30 cellular contexts compared by ENCODE assay signal in genomic region chr15:48456126-48456525, GRCh38.
"Had no signal": no experiment of that assay in that cellular context is flagged by ENCODE, and none has a peak within 500 bp of the region (broad histone marks: within the 10 kb centered on the region; RNA-seq: fewer than 3 reads in every experiment).

No MANE protein-coding gene starts in this region.

- H3K4me1 Mint-ChIP-seq: activated CD4-positive, alpha-beta T cell treated with anti-CD3 and anti-CD28 coated beads, Interleukin-2, amount 10 ng/mL, durations not matched to agents 7 days and 5 days; activated T-helper 17 cell treated with anti-CD3 and anti-CD28 coated beads, Interleukin-2, amount 50 U/mL, for 72 hours; T-helper 17 cell; WTC11 had no signal

- H3K27me3 ChIP-seq: adrenal gland, body of pancreas, colonic mucosa, gastroesophageal sphincter, heart right ventricle had no signal

- H3K27ac ChIP-seq: adrenal gland, body of pancreas, colonic mucosa, epithelial cell of prostate, heart right ventricle, VCaP had no signal

- H3K36me3 Mint-ChIP-seq: activated naive CD8-positive, alpha-beta T cell; WTC11 had no signal

- H3K9me3 ChIP-seq: adrenal gland, body of pancreas, colonic mucosa, gastroesophageal sphincter, heart right ventricle had no signal

- H3K4me3 Mint-ChIP-seq: activated CD4-positive, alpha-beta T cell treated with anti-CD3 and anti-CD28 coated beads, Interleukin-2, amount 10 ng/mL, durations not matched to agents 7 days and 5 days; activated CD8-positive, alpha-beta T cell treated with anti-CD3 and anti-CD28 coated beads for 36 hours; activated naive CD8-positive, alpha-beta T cell; activated T-cell treated with anti-CD3 and anti-CD28 coated beads, Interleukin-2, amount 50 U/mL, for 4 hours; activated T-helper 17 cell treated with anti-CD3 and anti-CD28 coated beads, Interleukin-2, amount 50 U/mL, for 72 hours; T-helper 17 cell; T-helper 2 cell treated with Interferon-gamma antibody and Interleukin-4, amounts not matched to agents 5 μg/mL and 100 μg/mL, for 36 hours; WTC11 had no signal

- H3K36me3 ChIP-seq: colonic mucosa had no signal

- H3K4me3 ChIP-seq: adrenal gland, body of pancreas, colonic mucosa, gastroesophageal sphincter, heart right ventricle had no signal

- DNase-seq: activated CD4-positive, alpha-beta T cell treated with anti-CD3 and anti-CD28 coated beads for 1 hour; activated CD4-positive, alpha-beta T cell treated with anti-CD3 and anti-CD28 coated beads for 4 hours; activated CD4-positive, alpha-beta T cell treated with anti-CD3 and anti-CD28 coated beads, Interleukin-2, amount 10 ng/mL, durations not matched to agents 7 days and 5 days; activated CD4-positive, alpha-beta T cell treated with anti-CD3 and anti-CD28 coated beads, Interleukin-2, amount 50 U/mL, for 4 hours; activated CD8-positive, alpha-beta memory T cell treated with anti-CD3 and anti-CD28 coated beads for 24 hours; activated CD8-positive, alpha-beta T cell treated with anti-CD3 and anti-CD28 coated beads for 36 hours; activated effector memory CD4-positive, alpha-beta T cell treated with Interleukin-2 at 50 U/mL for 16 hours; activated gamma-delta T cell treated with Interleukin-2 at 50 U/mL for 16 hours; activated naive CD4-positive, alpha-beta T cell treated with anti-CD3 and anti-CD28 coated beads, Interleukin-2, amount 50 U/mL, for 16 hours; activated naive CD4-positive, alpha-beta T cell treated with Interleukin-2 at 50 U/mL for 16 hours; activated T-cell treated with anti-CD3 and anti-CD28 coated beads, Interleukin-2, amount 50 U/mL, for 4 hours; adrenal gland; amygdala; aorta; body of pancreas; caudate nucleus; colonic mucosa; effector CD8-positive, alpha-beta T cell; foreskin melanocyte; heart right ventricle; T-helper 1 cell; T-helper 17 cell; T1000 had no signal

- ATAC-seq: activated CD8-positive, alpha-beta T cell treated with anti-CD3 and anti-CD28 coated beads for 36 hours; activated T-cell treated with anti-CD3 and anti-CD28 coated beads, Interleukin-2, amount 50 U/mL, for 4 hours; activated T-helper 17 cell treated with anti-CD3 and anti-CD28 coated beads, Interleukin-2, amount 50 U/mL, for 72 hours; body of pancreas; gastroesophageal sphincter; heart right ventricle; T-helper 17 cell; WTC11 had no signal

- H3K9me3 Mint-ChIP-seq: activated CD4-positive, alpha-beta T cell treated with anti-CD3 and anti-CD28 coated beads, Interleukin-2, amount 10 ng/mL, durations not matched to agents 7 days and 5 days; activated CD8-positive, alpha-beta T cell treated with anti-CD3 and anti-CD28 coated beads for 36 hours; activated T-cell treated with anti-CD3 and anti-CD28 coated beads, Interleukin-2, amount 50 U/mL, for 4 hours; activated T-helper 17 cell treated with anti-CD3 and anti-CD28 coated beads, Interleukin-2, amount 50 U/mL, for 72 hours; T-helper 2 cell treated with Interferon-gamma antibody and Interleukin-4, amounts not matched to agents 5 μg/mL and 100 μg/mL, for 36 hours; WTC11 had no signal

- H3K4me1 ChIP-seq: adrenal gland, body of pancreas, colonic mucosa had no signal

- H3K27ac Mint-ChIP-seq: activated CD4-positive, alpha-beta T cell treated with anti-CD3 and anti-CD28 coated beads, Interleukin-2, amount 10 ng/mL, durations not matched to agents 7 days and 5 days; activated CD8-positive, alpha-beta T cell treated with anti-CD3 and anti-CD28 coated beads for 36 hours; activated naive CD8-positive, alpha-beta T cell; activated T-helper 17 cell treated with anti-CD3 and anti-CD28 coated beads, Interleukin-2, amount 50 U/mL, for 72 hours; T-helper 17 cell; T-helper 2 cell treated with Interferon-gamma antibody and Interleukin-4, amounts not matched to agents 5 μg/mL and 100 μg/mL, for 36 hours; WTC11 had no signal

- H3K27me3 Mint-ChIP-seq: activated CD4-positive, alpha-beta T cell treated with anti-CD3 and anti-CD28 coated beads, Interleukin-2, amount 10 ng/mL, durations not matched to agents 7 days and 5 days; activated CD8-positive, alpha-beta T cell treated with anti-CD3 and anti-CD28 coated beads for 36 hours; activated naive CD8-positive, alpha-beta T cell had no signal
